In genomic region chr10:17533731-17534130, GRCh38 we compare ENCODE assay signal across 17 cellular contexts.
A peak's percentile ranks its signal among the peaks of the same experiment; 100 is the strongest.
DNase-seq lines count a peak whose midpoint lies in the region; ATAC-seq and TF ChIP-seq lines count a peak whose summit lies in the region.
"Had no signal": no experiment of that assay in that cellular context is flagged by ENCODE, and none has a peak within 500 bp of the region (broad histone marks: within the 10 kb centered on the region; RNA-seq: fewer than 3 reads in every experiment).

No MANE protein-coding gene starts in this region.

- RAD21 ChIA-PET in HCT116 (lab: Charles Lee; ENCODE audit: low non-redundant PET in 1 of 2, low total read pairs in 2 of 2, uncharacterized antibody in 2 of 2, unreplicated experiment in 2 of 2) = no interaction called here

- H3K4me3 ChIP-seq in HCT116 (replicated peaks in 1 of 2; ENCODE audit: low read depth in 1 of 2, low read length in 2 of 2) = no peak overlapping the region
- H3K4me3 ChIP-seq in astrocyte of the cerebellum (ENCODE audit: low read depth, low read length) = no peak overlapping the region
- no peak overlapping the region for H3K4me3 ChIP-seq in neural progenitor cell
- H3K4me3 ChIP-seq in vagina = no peak overlapping the region
- H3K4me3 ChIP-seq: A549, GM12878, PC-9 had no signal

- H3F3A ChIP-seq in neural progenitor cell (ENCODE audit: low read depth) = no peaks in the 10 kb centered on the region

- in situ Hi-C loops in astrocyte of the cerebellum (cut with HindIII; ENCODE audit: low sequenced_read_pairs) = no loop called here

- no peaks in the 10 kb centered on the region for H3K4me1 Mint-ChIP-seq in neural progenitor cell

- TF ChIP-seq RAD21 in HCT116 (IDR thresholded peaks at IDR 0.05; ENCODE audit: low read depth) = no peak

- no peak overlapping the region for H3K4me2 ChIP-seq in HCT116 (ENCODE audit: low read length)
- no peak overlapping the region for H3K4me2 ChIP-seq in neural progenitor cell
- H3K4me2 ChIP-seq: A549, PC-9 had no signal

- H3K4me1 ChIP-seq in HCT116 (ENCODE audit: control insufficient read depth in 1 of 2, insufficient read depth in 2 of 2, low read length in 2 of 2) = 0 out of 4 replicates have a peak, but pooled peaks cover 0 to under 1% of the 10 kb centered on the region in 2 experiments
- H3K4me1 ChIP-seq in neural progenitor cell = no peaks in the 10 kb centered on the region
- H3K4me1 ChIP-seq in vagina = no peaks in the 10 kb centered on the region
- H3K4me1 ChIP-seq: A549 had no signal

- no TSS peak for BruUV-seq in HCT116 (replicated peaks; lab: Mats Ljungman, UMichigan)

- DNase-seq in HCT116 (ENCODE audit: low read depth, low spot score) (no peak), astrocyte of the cerebellum (ENCODE audit: low read depth) (peak; percentile 94), fibroblast of peridontal ligament (ENCODE audit: extremely low read depth) (peak; percentile 65), neural progenitor cell (ENCODE audit: low spot score) (no peak), vagina (ENCODE audit: extremely low spot score in 2 of 2) (no peak), C1 segment of cervical spinal cord (lab: John Stamatoyannopoulos, UW) (no peak), GM20000 (ENCODE audit: low spot score) (no peak), NCI-H748 treated with DMSO at 0.1 percent for 48 hours (lab: John Stamatoyannopoulos, UW) (no peak)
- DNase-seq: Calu3, Karpas-422, NCI-H187 treated with DMSO at 0.1 percent for 48 hours, NCI-H446, NCI-H774, PC-9 had no signal

- H3K9me3 Mint-ChIP-seq in neural progenitor cell = no peaks in the 10 kb centered on the region

- TF ChIP-seq POLR2A in HCT116 (IDR thresholded peaks at IDR 0.05; ENCODE audit: borderline replicate concordance, extremely low read depth, insufficient read depth, insufficient read length) (no peak), vagina (IDR thresholded peaks at IDR 0.05) (no peak)

- H3K9me2 ChIP-seq in HCT116 (ENCODE audit: insufficient read depth) = no peaks in the 10 kb centered on the region

- H4K20me1 ChIP-seq in HCT116 (ENCODE audit: insufficient read depth) = no peaks in the 10 kb centered on the region
- no peaks in the 10 kb centered on the region for H4K20me1 ChIP-seq in neural progenitor cell (ENCODE audit: low read depth)

- no peaks in the 10 kb centered on the region for H3K27me3 ChIP-seq in HCT116 (ENCODE audit: insufficient read depth, low read length)
- H3K27me3 ChIP-seq in neural progenitor cell = no peaks in the 10 kb centered on the region
- H3K27me3 ChIP-seq in vagina = no peaks in the 10 kb centered on the region

- no peak overlapping the region for H3K27ac ChIP-seq in HCT116 (ENCODE audit: low read depth, low read length)
- no peak overlapping the region for H3K27ac ChIP-seq in neural progenitor cell
- H3K27ac ChIP-seq in vagina = no peak overlapping the region
- H3K27ac ChIP-seq: A549, PC-9 had no signal

- H2AFZ ChIP-seq in HCT116 (ENCODE audit: low read depth, low read length, poor library complexity, severe bottlenecking) (peak overlapping the region; percentile 59), neural progenitor cell (replicated peaks) (peak overlapping the region; percentile 39)
- H2AFZ ChIP-seq: PC-9 had no signal

- no peak overlapping the region for H3K4me3 Mint-ChIP-seq in neural progenitor cell
- H3K4me3 Mint-ChIP-seq: CD14-positive monocyte had no signal

- no peak overlapping the region for H3K27ac Mint-ChIP-seq in neural progenitor cell
- H3K27ac Mint-ChIP-seq: CD14-positive monocyte had no signal

- no peak for ATAC-seq in HCT116
- ATAC-seq: A549, GM12878 had no signal

- intact Hi-C loops in HCT116 (cut with micrococcal nuclease) (no loop called here), vagina (cut with DNase I) (no loop called here)

- H3K36me3 Mint-ChIP-seq in neural progenitor cell = no peaks in the 10 kb centered on the region
- H3K36me3 Mint-ChIP-seq: CD14-positive monocyte had no signal

- H3K9ac ChIP-seq in HCT116 (ENCODE audit: low read length) (no peak overlapping the region), neural progenitor cell (no peak overlapping the region)

- CTCF ChIA-PET in HCT116 (lab: Charles Lee) = no interaction called here

- no peaks in the 10 kb centered on the region for H3K9me3 ChIP-seq in HCT116 (ENCODE audit: control insufficient read depth in 1 of 2, insufficient read depth in 1 of 2, low read depth in 1 of 2, low read length in 2 of 2)
- H3K9me3 ChIP-seq in neural progenitor cell (ENCODE audit: low read depth) = no peaks in the 10 kb centered on the region
- no peaks in the 10 kb centered on the region for H3K9me3 ChIP-seq in vagina
- H3K9me3 ChIP-seq: A549 had no signal

- H3K27me3 Mint-ChIP-seq in neural progenitor cell (ENCODE audit: insufficient read depth, low read depth) = peaks cover 2% of the 10 kb centered on the region

- TF ChIP-seq CTCF in HCT116 (IDR thresholded peaks at IDR 0.05 in 2 of 3, conservative IDR thresholded peaks at IDR 0.05 in 1 of 3; ENCODE audit: borderline replicate concordance in 1 of 3, insufficient read depth in 1 of 3, low read depth in 2 of 3, low read length in 2 of 3) (no peak), astrocyte of the cerebellum (IDR thresholded peaks at IDR 0.05; ENCODE audit: low read depth, low read length, missing control alignments) (no peak), neural progenitor cell (IDR thresholded peaks at IDR 0.05) (no peak), vagina (IDR thresholded peaks at IDR 0.05) (no peak), GM20000 (IDR thresholded peaks at IDR 0.05; ENCODE audit: extremely low read depth, missing control alignments) (no peak)

- no peaks in the 10 kb centered on the region for H3K36me3 ChIP-seq in HCT116 (ENCODE audit: control insufficient read depth in 1 of 2, insufficient read depth in 2 of 2, low read length in 2 of 2)
- no peaks in the 10 kb centered on the region for H3K36me3 ChIP-seq in neural progenitor cell
- H3K36me3 ChIP-seq in vagina = no peaks in the 10 kb centered on the region

- POLR2A ChIA-PET in HCT116 (lab: Charles Lee) = no interaction called here

- H3K79me2 ChIP-seq in HCT116 (ENCODE audit: insufficient read depth, low read length) (no peaks in the 10 kb centered on the region), neural progenitor cell (ENCODE audit: low read depth) (no peaks in the 10 kb centered on the region)

TF ChIP-seq in HCT116, 20 proteins besides CTCF, POLR2A, EP300 and RAD21:
- TF ChIP-seq ZBTB33 (IDR thresholded peaks at IDR 0.05; ENCODE audit: extremely low read depth, insufficient replicate concordance, low read length) = no peak
- TF ChIP-seq ATF3 (IDR thresholded peaks at IDR 0.05) = no peak

Comparison
In these comparisons a context has a peak if more than half of its experiments do, and no peak if none do; other contexts are left out.
1. DNase-seq: peak in astrocyte of the cerebellum (single experiment) and fibroblast of peridontal ligament (single experiment); none in HCT116 (single experiment), neural progenitor cell (single experiment), vagina (0 of 2), C1 segment of cervical spinal cord (0 of 14), GM20000 (single experiment) and NCI-H748 treated with DMSO at 0.1 percent for 48 hours (single experiment).